1 cellular context compared by ENCODE assay signal in the genomic region with DNA sequence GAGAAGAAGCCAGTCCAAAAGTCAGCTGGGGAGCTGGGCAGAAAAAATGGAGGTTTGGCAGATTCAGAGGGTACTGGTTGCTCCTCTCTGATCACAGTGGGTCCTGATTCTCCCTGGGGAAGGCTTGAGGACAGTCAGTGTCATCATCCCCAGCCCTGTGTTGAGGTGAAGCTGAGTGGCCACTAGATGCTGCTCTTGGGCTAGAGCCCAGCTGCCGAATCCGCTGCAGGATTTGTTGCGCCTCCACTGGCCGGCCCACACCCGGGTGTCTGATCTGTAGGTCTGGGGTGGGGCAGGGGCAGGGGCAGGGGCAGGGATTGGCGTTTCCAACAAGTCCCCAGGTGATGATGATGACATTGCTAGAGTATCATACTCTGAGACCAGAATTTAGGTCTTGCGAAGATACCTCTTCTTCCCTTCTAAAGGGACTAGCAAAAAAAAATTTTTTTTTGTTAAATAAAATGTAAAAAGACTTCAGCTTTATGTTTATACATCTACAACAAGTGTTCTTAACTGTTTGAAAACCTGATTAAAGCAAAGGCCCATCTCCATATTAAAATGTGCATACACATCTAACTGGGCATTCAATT.
TF ChIP-seq lines count a peak whose summit lies in the region.

No MANE protein-coding gene starts in this region.

TF ChIP-seq in GM23338, 12 proteins besides CTCF, POLR2A, EP300 and RAD21 (continued from another document):
- TF ChIP-seq ZNF462 (CRISPR knock-in tag; IDR thresholded peaks at IDR 0.05) = no peak
